In the genomic region with DNA sequence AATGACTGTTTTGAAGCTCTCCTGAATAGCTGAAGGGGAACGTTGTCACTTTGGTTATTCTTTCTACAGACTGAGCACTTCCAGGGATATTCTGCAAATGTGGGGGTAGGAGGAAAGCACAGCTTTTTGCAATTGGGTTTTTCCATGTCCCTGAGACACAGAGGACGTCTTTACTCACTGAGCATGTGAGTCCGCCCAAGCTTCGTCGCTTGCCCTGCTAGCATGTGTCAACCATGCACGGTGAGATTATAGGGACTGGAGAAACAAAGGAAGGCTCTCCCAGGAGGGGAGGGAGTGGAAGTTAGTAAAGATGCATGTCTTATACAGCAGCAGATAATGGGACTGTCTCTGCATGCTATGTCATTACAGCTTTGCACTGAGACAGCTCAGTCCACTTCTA, we compare ENCODE assay signal across 29 cellular contexts.
"Had no signal": no experiment of that assay in that cellular context is flagged by ENCODE, and none has a peak within 500 bp of the region (broad histone marks: within the 10 kb centered on the region; RNA-seq: fewer than 3 reads in every experiment).

No MANE protein-coding gene starts in this region.

- H3K36me3 ChIP-seq: ascending aorta, breast epithelium, cardiac muscle cell, colonic mucosa had no signal

- H3K4me3 Mint-ChIP-seq: activated CD4-positive, alpha-beta memory T cell treated with anti-CD3 and anti-CD28 coated beads for 36 hours; activated CD4-positive, alpha-beta T cell treated with anti-CD3 and anti-CD28 coated beads for 36 hours; activated CD4-positive, alpha-beta T cell treated with anti-CD3 and anti-CD28 coated beads, Interleukin-2, amount 10 ng/mL, durations not matched to agents 24 days and 14 days; activated CD8-positive, alpha-beta memory T cell treated with anti-CD3 and anti-CD28 coated beads, Interleukin-2, amount 10 ng/mL, durations not matched to agents 7 days and 5 days; activated CD8-positive, alpha-beta T cell treated with anti-CD3 and anti-CD28 coated beads, Interleukin-2, amount 10 ng/mL, durations not matched to agents 7 days and 5 days; activated naive CD4-positive, alpha-beta T cell treated with anti-CD3 and anti-CD28 coated beads, Interleukin-2, amount 10 ng/mL, durations not matched to agents 7 days and 5 days; activated naive CD8-positive, alpha-beta T cell treated with anti-CD3 and anti-CD28 coated beads, Interleukin-2, amount 10 ng/mL, durations not matched to agents 7 days and 5 days; activated T-cell treated with anti-CD3 and anti-CD28 coated beads, Interleukin-2, amount 50 U/mL, for 72 hours; brain had no signal

- H3K4me3 ChIP-seq: ascending aorta, breast epithelium, cardiac muscle cell, colonic mucosa had no signal

- H3K9me3 ChIP-seq: ascending aorta, breast epithelium, colonic mucosa had no signal

- H3K4me1 ChIP-seq: ascending aorta, breast epithelium, colonic mucosa had no signal

- H3K4me1 Mint-ChIP-seq: activated CD4-positive, alpha-beta T cell treated with anti-CD3 and anti-CD28 coated beads for 36 hours; activated CD4-positive, alpha-beta T cell treated with anti-CD3 and anti-CD28 coated beads, Interleukin-2, amount 10 ng/mL, durations not matched to agents 24 days and 14 days; activated CD8-positive, alpha-beta memory T cell treated with anti-CD3 and anti-CD28 coated beads, Interleukin-2, amount 10 ng/mL, durations not matched to agents 7 days and 5 days; activated naive CD4-positive, alpha-beta T cell treated with anti-CD3 and anti-CD28 coated beads, Interleukin-2, amount 10 ng/mL, durations not matched to agents 7 days and 5 days; activated naive CD8-positive, alpha-beta T cell treated with anti-CD3 and anti-CD28 coated beads, Interleukin-2, amount 10 ng/mL, durations not matched to agents 7 days and 5 days had no signal

- H3K36me3 Mint-ChIP-seq: activated CD4-positive, alpha-beta memory T cell treated with anti-CD3 and anti-CD28 coated beads for 36 hours; activated CD8-positive, alpha-beta memory T cell treated with anti-CD3 and anti-CD28 coated beads, Interleukin-2, amount 10 ng/mL, durations not matched to agents 7 days and 5 days; activated naive CD4-positive, alpha-beta T cell treated with anti-CD3 and anti-CD28 coated beads, Interleukin-2, amount 10 ng/mL, durations not matched to agents 7 days and 5 days; activated naive CD4-positive, alpha-beta T cell treated with anti-CD3 and anti-CD28 coated beads, Interleukin-2, amount 50 U/mL, for 72 hours; activated naive CD8-positive, alpha-beta T cell treated with anti-CD3 and anti-CD28 coated beads, Interleukin-2, amount 10 ng/mL, durations not matched to agents 7 days and 5 days; brain had no signal

- H3K27me3 ChIP-seq: ascending aorta, breast epithelium, cardiac muscle cell, colonic mucosa had no signal

- H3K27ac ChIP-seq: ascending aorta, breast epithelium, cardiac muscle cell, colonic mucosa had no signal

- FAIRE-seq: endometrium, endothelial cell of umbilical vein, frontal cortex had no signal

- H3K27ac Mint-ChIP-seq: activated CD4-positive, alpha-beta memory T cell treated with anti-CD3 and anti-CD28 coated beads for 36 hours; activated CD4-positive, alpha-beta T cell treated with anti-CD3 and anti-CD28 coated beads for 36 hours; activated CD4-positive, alpha-beta T cell treated with anti-CD3 and anti-CD28 coated beads, Interleukin-2, amount 10 ng/mL, durations not matched to agents 24 days and 14 days; activated CD8-positive, alpha-beta memory T cell treated with anti-CD3 and anti-CD28 coated beads, Interleukin-2, amount 10 ng/mL, durations not matched to agents 7 days and 5 days; activated CD8-positive, alpha-beta T cell treated with anti-CD3 and anti-CD28 coated beads, Interleukin-2, amount 10 ng/mL, durations not matched to agents 7 days and 5 days; activated naive CD4-positive, alpha-beta T cell treated with anti-CD3 and anti-CD28 coated beads, Interleukin-2, amount 10 ng/mL, durations not matched to agents 7 days and 5 days; activated naive CD4-positive, alpha-beta T cell treated with anti-CD3 and anti-CD28 coated beads, Interleukin-2, amount 50 U/mL, for 72 hours; activated naive CD8-positive, alpha-beta T cell treated with anti-CD3 and anti-CD28 coated beads, Interleukin-2, amount 10 ng/mL, durations not matched to agents 7 days and 5 days; activated T-cell treated with anti-CD3 and anti-CD28 coated beads, Interleukin-2, amount 50 U/mL, for 72 hours had no signal

- H3K9me3 Mint-ChIP-seq: activated CD4-positive, alpha-beta memory T cell treated with anti-CD3 and anti-CD28 coated beads for 36 hours; activated CD4-positive, alpha-beta T cell treated with anti-CD3 and anti-CD28 coated beads, Interleukin-2, amount 10 ng/mL, durations not matched to agents 24 days and 14 days; activated naive CD4-positive, alpha-beta T cell treated with anti-CD3 and anti-CD28 coated beads, Interleukin-2, amount 10 ng/mL, durations not matched to agents 7 days and 5 days; activated naive CD8-positive, alpha-beta T cell treated with anti-CD3 and anti-CD28 coated beads, Interleukin-2, amount 10 ng/mL, durations not matched to agents 7 days and 5 days; activated T-cell treated with anti-CD3 and anti-CD28 coated beads, Interleukin-2, amount 50 U/mL, for 72 hours had no signal

- DNase-seq: activated CD4-positive, alpha-beta memory T cell treated with anti-CD3 and anti-CD28 coated beads for 36 hours; activated CD4-positive, alpha-beta T cell treated with anti-CD3 and anti-CD28 coated beads for 36 hours; activated CD4-positive, alpha-beta T cell treated with anti-CD3 and anti-CD28 coated beads, Interleukin-2, amount 10 ng/mL, durations not matched to agents 24 days and 14 days; activated CD4-positive, CD25-positive, alpha-beta regulatory T cell; activated CD4-positive, CD25-positive, alpha-beta regulatory T cell treated with anti-CD3 and anti-CD28 coated beads, Interleukin-2, amount 50 U/mL, for 72 hours; activated CD8-positive, alpha-beta memory T cell treated with anti-CD3 and anti-CD28 coated beads, Interleukin-2, amount 10 ng/mL, durations not matched to agents 7 days and 5 days; activated CD8-positive, alpha-beta memory T cell treated with anti-CD3 and anti-CD28 coated beads, Interleukin-2, amount 50 U/mL, for 4 hours; activated CD8-positive, alpha-beta T cell treated with anti-CD3 and anti-CD28 coated beads, Interleukin-2, amount 10 ng/mL, durations not matched to agents 7 days and 5 days; activated gamma-delta T cell; activated naive CD4-positive, alpha-beta T cell; activated naive CD4-positive, alpha-beta T cell treated with anti-CD3 and anti-CD28 coated beads, Interleukin-2, amount 10 ng/mL, durations not matched to agents 7 days and 5 days; activated naive CD8-positive, alpha-beta T cell treated with anti-CD3 and anti-CD28 coated beads, Interleukin-2, amount 10 ng/mL, durations not matched to agents 7 days and 5 days; activated T-cell treated with anti-CD3 and anti-CD28 coated beads, Interleukin-2, amount 50 U/mL, for 1 hour; activated T-cell treated with anti-CD3 and anti-CD28 coated beads, Interleukin-2, amount 50 U/mL, for 72 hours; central memory CD4-positive, alpha-beta T cell; cerebellar nuclear complex; colonic mucosa; effector CD8-positive, alpha-beta T cell; foreskin fibroblast; head of caudate nucleus; T-helper 2 cell had no signal

- H3K27me3 Mint-ChIP-seq: activated CD8-positive, alpha-beta memory T cell treated with anti-CD3 and anti-CD28 coated beads, Interleukin-2, amount 10 ng/mL, durations not matched to agents 7 days and 5 days; activated naive CD4-positive, alpha-beta T cell treated with anti-CD3 and anti-CD28 coated beads, Interleukin-2, amount 10 ng/mL, durations not matched to agents 7 days and 5 days had no signal
